ENCODE assay signal across 8 cellular contexts in the genomic region with DNA sequence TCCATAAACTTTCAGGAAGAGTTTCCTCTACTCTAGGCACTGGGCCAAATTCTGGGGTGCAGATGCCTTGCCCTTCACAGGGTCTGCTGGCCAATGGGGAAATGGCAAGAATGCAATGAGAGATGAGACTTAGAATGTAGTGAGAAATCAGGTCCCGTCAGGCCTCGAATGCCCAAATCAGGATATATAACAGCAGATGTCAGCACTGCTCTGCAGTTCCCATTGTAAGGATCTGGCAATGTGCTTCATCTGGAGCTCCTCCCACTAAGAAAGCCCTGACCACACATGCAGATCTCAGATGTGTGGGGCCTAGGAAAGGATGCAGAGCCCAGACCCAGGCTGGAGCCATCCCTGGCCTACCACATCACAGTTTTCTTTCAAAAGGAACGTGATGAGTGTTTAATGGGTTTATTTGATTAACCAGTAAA. TPM values are rescaled to one million over a fixed set of nuclear protein-coding genes. Genes with fewer than 3 reads are reported as not detected.
A peak's percentile ranks its signal among the peaks of the same experiment; 100 is the strongest.
DNase-seq lines count a peak whose midpoint lies in the region; TF ChIP-seq lines count a peak whose summit lies in the region.

No MANE protein-coding gene starts in this region.

- no peak for TF ChIP-seq EP300 in ovary (IDR thresholded peaks at IDR 0.05)

- H3K4me3 ChIP-seq in SJSA1, result no peak overlapping the region
- H3K4me3 ChIP-seq in ovary, result no peak overlapping the region
- H3K4me3 ChIP-seq in HAP-1, result no peak overlapping the region

- in situ Hi-C loops in HAP-1 (cut with MboI; ENCODE audit: low sequenced_read_pairs), result no loop called here

- H3K4me1 ChIP-seq in SJSA1 (replicated peaks) (peaks cover 57% of the 10 kb centered on the region), ovary (ENCODE audit: insufficient read depth) (no peaks in the 10 kb centered on the region), HAP-1 (no peaks in the 10 kb centered on the region)

- TF ChIP-seq POLR2A in ovary (IDR thresholded peaks at IDR 0.05), result no peak

- H3K27ac ChIP-seq in SJSA1, result peak overlapping the region; percentile 51
- H3K27ac ChIP-seq in ovary, result no peak overlapping the region

- intact Hi-C loops in ovary (cut with DNase I), result no loop called here

- DNase-seq in ELR (ENCODE audit: low read depth), result peak; percentile 83
- peak; percentile 90 to 93 for DNase-seq in SJSA1 (ENCODE audit: low read depth in 1 of 2, low spot score in 2 of 2)
- peak; percentile 87 for DNase-seq in fibroblast of the conjunctiva (ENCODE audit: low read depth)
- DNase-seq in ovary, result peak in 3 of 5 donors; percentile 52 to 63 (median 53)
- DNase-seq in NCI-H187 (lab: John Stamatoyannopoulos, UW), result no peak
- no peak for DNase-seq in HAP-1 (ENCODE audit: low spot score in 2 of 2)
- DNase-seq in activated gamma-delta T cell (lab: John Stamatoyannopoulos, UW), result no peak
- DNase-seq in GM19240 (ENCODE audit: insufficient read length, low spot score), result no peak

- H3K36me3 ChIP-seq in SJSA1, result peaks cover 85% of the 10 kb centered on the region
- no peaks in the 10 kb centered on the region for H3K36me3 ChIP-seq in ovary
- no peaks in the 10 kb centered on the region for H3K36me3 ChIP-seq in HAP-1 (replicated peaks)

- no peaks in the 10 kb centered on the region for H3K9me3 ChIP-seq in SJSA1 (replicated peaks)
- no peaks in the 10 kb centered on the region for H3K9me3 ChIP-seq in ovary
- no peaks in the 10 kb centered on the region for H3K9me3 ChIP-seq in HAP-1

- TF ChIP-seq CTCF in ovary (IDR thresholded peaks at IDR 0.05), result no peak

- WGBS in ovary, 3 donors, result 2 to 13% (median 9%) methylated on average over 3 of the region's 3 CpGs

- H3K27me3 ChIP-seq in SJSA1 (replicated peaks) (no peaks in the 10 kb centered on the region), ovary (no peaks in the 10 kb centered on the region), HAP-1 (ENCODE audit: low read depth) (no peaks in the 10 kb centered on the region)

RNA-seq across cellular contexts. Expression of gene LPCAT2, which starts 13.9 kb away (rescaled TPM):
- 0.47 TPM in 1 of 2 replicates, not detected in the other for total RNA-seq in SJSA1 (2014; rRNA removed; shearing (Covaris generic))
- 10 to 100 TPM; 19.1 to 39.7 (median 28.0) TPM for total RNA-seq in ovary
- 10 to 100 TPM; 12.2 to 15.3 TPM for polyA plus RNA-seq in ovary

RNA-seq across cellular contexts. Expression of gene MMP2, which starts 16.0 kb away (rescaled TPM):
- total RNA-seq in SJSA1 (2014; rRNA removed; shearing (Covaris generic)), result 231 and 305 TPM in 2 replicates
- total RNA-seq in ovary, result 100 to 1,000 TPM; 102 to 629 (median 300) TPM
- 100 to 1,000 TPM; 191 to 483 TPM for polyA plus RNA-seq in ovary

Comparison
In these comparisons a context has a peak if more than half of its experiments do, and no peak if none do; other contexts are left out.
1. DNase-seq: peak in ELR (single experiment), SJSA1 (2 of 2), fibroblast of the conjunctiva (single experiment) and ovary (3 of 5); none in NCI-H187 (0 of 2), HAP-1 (0 of 2), activated gamma-delta T cell (single experiment) and GM19240 (single experiment).
2. RNA of gene LPCAT2, which starts 13.9 kb away (total RNA-seq): 19.1 to 39.7 TPM in ovary; 0.47 TPM in SJSA1; every median in the first group is over 10 times any median in the second.